Comparison of ENCODE assay signal across 29 cellular contexts in genomic region chr3:62032738-62033137, GRCh38.
"Had no signal": no experiment of that assay in that cellular context is flagged by ENCODE, and none has a peak within 500 bp of the region (broad histone marks: within the 10 kb centered on the region; RNA-seq: fewer than 3 reads in every experiment).

No MANE protein-coding gene starts in this region.

- H2AFZ ChIP-seq: parathyroid adenoma had no signal

- H3K4me3 ChIP-seq: ovary, right lobe of liver, sigmoid colon, stomach, thoracic aorta, thyroid gland, tibial nerve, upper lobe of left lung, vagina had no signal

- H3K27ac ChIP-seq: neutrophil, ovary, parathyroid adenoma, right lobe of liver, sigmoid colon, stomach, thoracic aorta, thyroid gland, tibial nerve, upper lobe of left lung, vagina had no signal

- H3K9me3 ChIP-seq: neutrophil, ovary, right lobe of liver, sigmoid colon, stomach, thoracic aorta, thyroid gland, tibial nerve, upper lobe of left lung, vagina had no signal

- ATAC-seq: naive thymus-derived CD8-positive, alpha-beta T cell; natural killer cell treated with Interleukin-12 subunit alpha and Interleukin-12 subunit beta and Interleukin-15 and Interleukin-18, amount 100 ng/mL, for 72 hours; right cardiac atrium; right lobe of liver; stimulated activated effector memory CD8-positive, alpha-beta T cell treated with anti-CD3 and anti-CD28 coated beads, Interleukin-12 subunit alpha, Interleukin-12 subunit beta, amount 100 ng/mL, for 72 hours; stimulated activated naive B cell treated with anti-CD40 and anti-IgM and Interleukin-4, amounts not matched to agents 10 μg/mL and 1 μg/mL and 100 μg/mL, for 72 hours had no signal

- H3K27ac Mint-ChIP-seq: naive B cell; naive thymus-derived CD8-positive, alpha-beta T cell; natural killer cell treated with Interleukin-12 subunit alpha and Interleukin-12 subunit beta and Interleukin-15 and Interleukin-18, amount 100 ng/mL, for 72 hours; progenitor cell of endocrine pancreas; stimulated activated effector memory CD8-positive, alpha-beta T cell treated with anti-CD3 and anti-CD28 coated beads, Interleukin-12 subunit alpha, Interleukin-12 subunit beta, amount 100 ng/mL, for 72 hours; stimulated activated naive B cell treated with anti-CD40 and anti-IgM and Interleukin-4, amounts not matched to agents 10 μg/mL and 1 μg/mL and 100 μg/mL, for 72 hours; stimulated activated naive CD8-positive, alpha-beta T cell treated with anti-CD3 and anti-CD28 coated beads, Interleukin-15, Interleukin-2, amounts not matched to agents 100 ng/mL and 50 ng/mL, for 24 hours had no signal

- H3K27me3 Mint-ChIP-seq: naive B cell; stimulated activated naive B cell treated with anti-CD40 and anti-IgM and Interleukin-4, amounts not matched to agents 10 μg/mL and 1 μg/mL and 100 μg/mL, for 72 hours; stimulated activated naive CD8-positive, alpha-beta T cell treated with anti-CD3 and anti-CD28 coated beads, Interleukin-15, Interleukin-2, amounts not matched to agents 100 ng/mL and 50 ng/mL, for 24 hours had no signal

- H3K9me3 Mint-ChIP-seq: neural crest cell; stimulated activated naive CD8-positive, alpha-beta T cell treated with anti-CD3 and anti-CD28 coated beads, Interleukin-15, Interleukin-2, amounts not matched to agents 100 ng/mL and 50 ng/mL, for 24 hours had no signal

- H3K9ac ChIP-seq: parathyroid adenoma had no signal

- H3K36me3 ChIP-seq: neutrophil, ovary, right lobe of liver, sigmoid colon, stomach, thoracic aorta, thyroid gland, tibial nerve, upper lobe of left lung, vagina had no signal

- H3K4me3 Mint-ChIP-seq: naive B cell; naive thymus-derived CD8-positive, alpha-beta T cell; natural killer cell treated with Interleukin-12 subunit alpha and Interleukin-12 subunit beta and Interleukin-15 and Interleukin-18, amount 100 ng/mL, for 72 hours; neural crest cell; stimulated activated effector memory CD8-positive, alpha-beta T cell treated with anti-CD3 and anti-CD28 coated beads, Interleukin-12 subunit alpha, Interleukin-12 subunit beta, amount 100 ng/mL, for 72 hours; stimulated activated naive B cell treated with anti-CD40 and anti-IgM and Interleukin-4, amounts not matched to agents 10 μg/mL and 1 μg/mL and 100 μg/mL, for 72 hours; stimulated activated naive CD8-positive, alpha-beta T cell treated with anti-CD3 and anti-CD28 coated beads, Interleukin-15, Interleukin-2, amounts not matched to agents 100 ng/mL and 50 ng/mL, for 24 hours had no signal

- H3K27me3 ChIP-seq: neutrophil, ovary, right lobe of liver, sigmoid colon, stomach, thyroid gland, tibial nerve, upper lobe of left lung, vagina had no signal

- DNase-seq: naive B cell; naive thymus-derived CD8-positive, alpha-beta T cell; nucleus accumbens; ovary; posterior cingulate gyrus; right cardiac atrium; right lobe of liver; sigmoid colon; small intestine; stimulated activated CD4-positive, alpha-beta T cell treated with anti-CD3 and anti-CD28 coated beads, Interleukin-15, amount 100 ng/mL, for 24 hours; stimulated activated CD4-positive, alpha-beta T cell treated with anti-CD3 and anti-CD28 coated beads, Interleukin-2, amount 100 ng/mL, for 24 hours; stimulated activated CD4-positive, alpha-beta T cell treated with anti-CD3 and anti-CD28 coated beads, Interleukin-2, amount 100 ng/mL, for 48 hours; stimulated activated CD4-positive, alpha-beta T cell treated with anti-CD3 and anti-CD28 coated beads, Interleukin-4, amount 100 ng/mL, for 24 hours; stimulated activated naive B cell treated with anti-CD40 and anti-IgM and Interleukin-4, amounts not matched to agents 10 μg/mL and 1 μg/mL and 100 μg/mL, for 72 hours; stimulated activated naive CD4-positive, alpha-beta T cell treated with Interleukin-2 at 50 U/mL for 16 hours; stomach; thyroid gland; trophoblast cell; upper lobe of left lung had no signal

- H3K4me1 Mint-ChIP-seq: naive B cell; naive thymus-derived CD8-positive, alpha-beta T cell; stimulated activated effector memory CD8-positive, alpha-beta T cell treated with anti-CD3 and anti-CD28 coated beads, Interleukin-12 subunit alpha, Interleukin-12 subunit beta, amount 100 ng/mL, for 72 hours; stimulated activated naive B cell treated with anti-CD40 and anti-IgM and Interleukin-4, amounts not matched to agents 10 μg/mL and 1 μg/mL and 100 μg/mL, for 72 hours had no signal

- H3K36me3 Mint-ChIP-seq: naive B cell; naive thymus-derived CD8-positive, alpha-beta T cell; natural killer cell treated with Interleukin-12 subunit alpha and Interleukin-12 subunit beta and Interleukin-15 and Interleukin-18, amount 100 ng/mL, for 72 hours; stimulated activated effector memory CD8-positive, alpha-beta T cell treated with anti-CD3 and anti-CD28 coated beads, Interleukin-12 subunit alpha, Interleukin-12 subunit beta, amount 100 ng/mL, for 72 hours; stimulated activated naive B cell treated with anti-CD40 and anti-IgM and Interleukin-4, amounts not matched to agents 10 μg/mL and 1 μg/mL and 100 μg/mL, for 72 hours had no signal

- H3K4me1 ChIP-seq: right lobe of liver, stomach, tibial nerve, upper lobe of left lung, vagina had no signal
